ENCODE assay signal across 1 cellular context in the genomic region with DNA sequence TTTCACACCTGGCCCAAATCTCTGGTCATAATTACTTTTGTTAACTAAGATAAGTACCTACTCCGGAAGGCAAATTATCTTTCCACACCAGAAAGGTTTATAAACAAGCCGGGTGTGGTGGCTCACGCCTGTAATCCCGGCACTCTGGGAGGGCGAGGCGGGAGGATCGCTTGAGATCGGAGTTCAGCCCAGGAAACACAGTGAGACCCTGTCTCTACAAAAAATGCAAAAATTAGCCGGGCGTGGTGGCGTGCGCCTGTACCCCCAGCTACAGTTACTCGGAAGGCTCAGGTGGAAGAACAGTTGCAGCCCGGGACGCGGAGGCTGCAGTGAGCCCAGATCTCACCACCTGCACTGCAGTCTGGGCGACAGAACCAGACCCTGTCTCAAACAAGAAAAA.
TF ChIP-seq lines count a peak whose summit lies in the region.

No MANE protein-coding gene starts in this region.

TF ChIP-seq in HepG2, 621 proteins besides CTCF, POLR2A, EP300 and RAD21 (continued from another document and continues in another):
- TF ChIP-seq, protein P1, sequence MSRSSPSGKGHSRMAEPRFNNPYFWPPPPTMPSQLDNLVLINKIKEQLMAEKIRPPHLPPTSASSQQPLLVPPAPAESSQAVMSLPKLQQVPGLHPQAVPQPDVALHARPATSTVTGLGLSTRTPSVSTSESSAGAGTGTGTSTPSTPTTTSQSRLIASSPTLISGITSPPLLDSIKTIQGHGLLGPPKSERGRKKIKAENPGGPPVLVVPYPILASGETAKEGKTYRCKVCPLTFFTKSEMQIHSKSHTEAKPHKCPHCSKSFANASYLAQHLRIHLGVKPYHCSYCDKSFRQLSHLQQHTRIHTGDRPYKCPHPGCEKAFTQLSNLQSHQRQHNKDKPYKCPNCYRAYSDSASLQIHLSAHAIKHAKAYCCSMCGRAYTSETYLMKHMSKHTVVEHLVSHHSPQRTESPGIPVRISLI (CRISPR knock-in tag; IDR thresholded peaks at IDR 0.05; ENCODE audit: borderline replicate concordance): 0 out of 2 replicates have a peak, but pooled peaks have one; percentile 22
- TF ChIP-seq, protein P2, sequence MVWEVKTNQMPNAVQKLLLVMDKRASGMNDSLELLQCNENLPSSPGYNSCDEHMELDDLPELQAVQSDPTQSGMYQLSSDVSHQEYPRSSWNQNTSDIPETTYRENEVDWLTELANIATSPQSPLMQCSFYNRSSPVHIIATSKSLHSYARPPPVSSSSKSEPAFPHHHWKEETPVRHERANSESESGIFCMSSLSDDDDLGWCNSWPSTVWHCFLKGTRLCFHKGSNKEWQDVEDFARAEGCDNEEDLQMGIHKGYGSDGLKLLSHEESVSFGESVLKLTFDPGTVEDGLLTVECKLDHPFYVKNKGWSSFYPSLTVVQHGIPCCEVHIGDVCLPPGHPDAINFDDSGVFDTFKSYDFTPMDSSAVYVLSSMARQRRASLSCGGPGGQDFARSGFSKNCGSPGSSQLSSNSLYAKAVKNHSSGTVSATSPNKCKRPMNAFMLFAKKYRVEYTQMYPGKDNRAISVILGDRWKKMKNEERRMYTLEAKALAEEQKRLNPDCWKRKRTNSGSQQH (CRISPR knock-in tag; IDR thresholded peaks at IDR 0.05; ENCODE audit: low read depth): no peak
- TF ChIP-seq POLR2AphosphoS2 (IDR thresholded peaks at IDR 0.05; ENCODE audit: low read depth, low read length): no peak
- TF ChIP-seq RORA (CRISPR knock-in tag; IDR thresholded peaks at IDR 0.05): no peak
- no peak for TF ChIP-seq PRMT3 (CRISPR knock-in tag; IDR thresholded peaks at IDR 0.05; ENCODE audit: borderline replicate concordance, low read depth)
- TF ChIP-seq PLRG1 (conservative IDR thresholded peaks at IDR 0.05): no peak
- no peak for TF ChIP-seq RFX5 (IDR thresholded peaks at IDR 0.05; ENCODE audit: low read depth, low read length)
- TF ChIP-seq ZNF441 (CRISPR knock-in tag; IDR thresholded peaks at IDR 0.05; ENCODE audit: borderline replicate concordance): peak; percentile 20; the same call in 1 of the 2 replicates
- TF ChIP-seq ZNF839 (CRISPR knock-in tag; IDR thresholded peaks at IDR 0.05; ENCODE audit: borderline replicate concordance): no peak
- TF ChIP-seq, protein P3, sequence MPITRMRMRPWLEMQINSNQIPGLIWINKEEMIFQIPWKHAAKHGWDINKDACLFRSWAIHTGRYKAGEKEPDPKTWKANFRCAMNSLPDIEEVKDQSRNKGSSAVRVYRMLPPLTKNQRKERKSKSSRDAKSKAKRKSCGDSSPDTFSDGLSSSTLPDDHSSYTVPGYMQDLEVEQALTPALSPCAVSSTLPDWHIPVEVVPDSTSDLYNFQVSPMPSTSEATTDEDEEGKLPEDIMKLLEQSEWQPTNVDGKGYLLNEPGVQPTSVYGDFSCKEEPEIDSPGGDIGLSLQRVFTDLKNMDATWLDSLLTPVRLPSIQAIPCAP (CRISPR knock-in tag; IDR thresholded peaks at IDR 0.05; ENCODE audit: low read depth): no peak
- TF ChIP-seq, protein P4, sequence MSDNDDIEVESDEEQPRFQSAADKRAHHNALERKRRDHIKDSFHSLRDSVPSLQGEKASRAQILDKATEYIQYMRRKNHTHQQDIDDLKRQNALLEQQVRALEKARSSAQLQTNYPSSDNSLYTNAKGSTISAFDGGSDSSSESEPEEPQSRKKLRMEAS (IDR thresholded peaks at IDR 0.05): 0 out of 2 replicates have a peak, but pooled peaks have one; percentile 33
- TF ChIP-seq ATM (IDR thresholded peaks at IDR 0.05; ENCODE audit: borderline replicate concordance): no peak
- no peak for TF ChIP-seq CCAR2 (optimal IDR thresholded peaks at IDR 0.05; ENCODE audit: low read depth, low read length)
- TF ChIP-seq, protein P5, sequence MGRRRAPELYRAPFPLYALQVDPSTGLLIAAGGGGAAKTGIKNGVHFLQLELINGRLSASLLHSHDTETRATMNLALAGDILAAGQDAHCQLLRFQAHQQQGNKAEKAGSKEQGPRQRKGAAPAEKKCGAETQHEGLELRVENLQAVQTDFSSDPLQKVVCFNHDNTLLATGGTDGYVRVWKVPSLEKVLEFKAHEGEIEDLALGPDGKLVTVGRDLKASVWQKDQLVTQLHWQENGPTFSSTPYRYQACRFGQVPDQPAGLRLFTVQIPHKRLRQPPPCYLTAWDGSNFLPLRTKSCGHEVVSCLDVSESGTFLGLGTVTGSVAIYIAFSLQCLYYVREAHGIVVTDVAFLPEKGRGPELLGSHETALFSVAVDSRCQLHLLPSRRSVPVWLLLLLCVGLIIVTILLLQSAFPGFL (CRISPR knock-in tag; IDR thresholded peaks at IDR 0.05): no peak
- TF ChIP-seq ZNF274 (CRISPR knock-in tag; IDR thresholded peaks at IDR 0.05): no peak
- TF ChIP-seq, protein P6, sequence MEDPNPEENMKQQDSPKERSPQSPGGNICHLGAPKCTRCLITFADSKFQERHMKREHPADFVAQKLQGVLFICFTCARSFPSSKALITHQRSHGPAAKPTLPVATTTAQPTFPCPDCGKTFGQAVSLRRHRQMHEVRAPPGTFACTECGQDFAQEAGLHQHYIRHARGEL (CRISPR knock-in tag; IDR thresholded peaks at IDR 0.05): no peak
- TF ChIP-seq REPIN1 (CRISPR knock-in tag; IDR thresholded peaks at IDR 0.05; ENCODE audit: borderline replicate concordance, low read depth): peak; percentile 50; the same call in 1 of the 2 replicates
- TF ChIP-seq ZNF234 (CRISPR knock-in tag; conservative IDR thresholded peaks at IDR 0.05): no peak
- TF ChIP-seq, protein P7, sequence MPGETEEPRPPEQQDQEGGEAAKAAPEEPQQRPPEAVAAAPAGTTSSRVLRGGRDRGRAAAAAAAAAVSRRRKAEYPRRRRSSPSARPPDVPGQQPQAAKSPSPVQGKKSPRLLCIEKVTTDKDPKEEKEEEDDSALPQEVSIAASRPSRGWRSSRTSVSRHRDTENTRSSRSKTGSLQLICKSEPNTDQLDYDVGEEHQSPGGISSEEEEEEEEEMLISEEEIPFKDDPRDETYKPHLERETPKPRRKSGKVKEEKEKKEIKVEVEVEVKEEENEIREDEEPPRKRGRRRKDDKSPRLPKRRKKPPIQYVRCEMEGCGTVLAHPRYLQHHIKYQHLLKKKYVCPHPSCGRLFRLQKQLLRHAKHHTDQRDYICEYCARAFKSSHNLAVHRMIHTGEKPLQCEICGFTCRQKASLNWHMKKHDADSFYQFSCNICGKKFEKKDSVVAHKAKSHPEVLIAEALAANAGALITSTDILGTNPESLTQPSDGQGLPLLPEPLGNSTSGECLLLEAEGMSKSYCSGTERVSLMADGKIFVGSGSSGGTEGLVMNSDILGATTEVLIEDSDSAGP (CRISPR knock-in tag; IDR thresholded peaks at IDR 0.05; ENCODE audit: borderline replicate concordance): peak; percentile 48; the same call in 1 of the 2 replicates
- TF ChIP-seq ZNF496 (CRISPR knock-in tag; IDR thresholded peaks at IDR 0.05; ENCODE audit: insufficient replicate concordance): no peak
- TF ChIP-seq ZMYM3 (CRISPR knock-in tag; IDR thresholded peaks at IDR 0.05): peak; percentile 41; the same call in 1 of the 2 replicates
- no peak for TF ChIP-seq ZNF850 (CRISPR knock-in tag; conservative IDR thresholded peaks at IDR 0.05)
- peak; percentile 50; the same call in 1 of the 2 replicates for TF ChIP-seq MYC (CRISPR knock-in tag; IDR thresholded peaks at IDR 0.05; ENCODE audit: borderline replicate concordance)
- no peak for TF ChIP-seq PAX8 (CRISPR knock-in tag; IDR thresholded peaks at IDR 0.05; ENCODE audit: borderline replicate concordance)
- TF ChIP-seq EHMT2 (IDR thresholded peaks at IDR 0.05; ENCODE audit: borderline replicate concordance, low read depth, low read length): no peak
- peak; percentile 30; the same call in 1 of the 2 replicates for TF ChIP-seq GABPB1 (CRISPR knock-in tag; IDR thresholded peaks at IDR 0.05)
- no peak for TF ChIP-seq HCFC1 (IDR thresholded peaks at IDR 0.05; ENCODE audit: low read depth, low read length)
- TF ChIP-seq CENPT (CRISPR knock-in tag; IDR thresholded peaks at IDR 0.05; ENCODE audit: low read depth): no peak
- TF ChIP-seq KLF11 (CRISPR knock-in tag; IDR thresholded peaks at IDR 0.05): no peak
- TF ChIP-seq HIVEP1 (CRISPR knock-in tag; IDR thresholded peaks at IDR 0.05): no peak
- TF ChIP-seq, protein P8, sequence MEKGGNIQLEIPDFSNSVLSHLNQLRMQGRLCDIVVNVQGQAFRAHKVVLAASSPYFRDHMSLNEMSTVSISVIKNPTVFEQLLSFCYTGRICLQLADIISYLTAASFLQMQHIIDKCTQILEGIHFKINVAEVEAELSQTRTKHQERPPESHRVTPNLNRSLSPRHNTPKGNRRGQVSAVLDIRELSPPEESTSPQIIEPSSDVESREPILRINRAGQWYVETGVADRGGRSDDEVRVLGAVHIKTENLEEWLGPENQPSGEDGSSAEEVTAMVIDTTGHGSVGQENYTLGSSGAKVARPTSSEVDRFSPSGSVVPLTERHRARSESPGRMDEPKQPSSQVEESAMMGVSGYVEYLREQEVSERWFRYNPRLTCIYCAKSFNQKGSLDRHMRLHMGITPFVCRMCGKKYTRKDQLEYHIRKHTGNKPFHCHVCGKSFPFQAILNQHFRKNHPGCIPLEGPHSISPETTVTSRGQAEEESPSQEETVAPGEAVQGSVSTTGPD (CRISPR knock-in tag; IDR thresholded peaks at IDR 0.05): no peak
- TF ChIP-seq KAT7 (CRISPR knock-in tag; IDR thresholded peaks at IDR 0.05; ENCODE audit: borderline replicate concordance): peak; percentile 87
- TF ChIP-seq, protein P9, sequence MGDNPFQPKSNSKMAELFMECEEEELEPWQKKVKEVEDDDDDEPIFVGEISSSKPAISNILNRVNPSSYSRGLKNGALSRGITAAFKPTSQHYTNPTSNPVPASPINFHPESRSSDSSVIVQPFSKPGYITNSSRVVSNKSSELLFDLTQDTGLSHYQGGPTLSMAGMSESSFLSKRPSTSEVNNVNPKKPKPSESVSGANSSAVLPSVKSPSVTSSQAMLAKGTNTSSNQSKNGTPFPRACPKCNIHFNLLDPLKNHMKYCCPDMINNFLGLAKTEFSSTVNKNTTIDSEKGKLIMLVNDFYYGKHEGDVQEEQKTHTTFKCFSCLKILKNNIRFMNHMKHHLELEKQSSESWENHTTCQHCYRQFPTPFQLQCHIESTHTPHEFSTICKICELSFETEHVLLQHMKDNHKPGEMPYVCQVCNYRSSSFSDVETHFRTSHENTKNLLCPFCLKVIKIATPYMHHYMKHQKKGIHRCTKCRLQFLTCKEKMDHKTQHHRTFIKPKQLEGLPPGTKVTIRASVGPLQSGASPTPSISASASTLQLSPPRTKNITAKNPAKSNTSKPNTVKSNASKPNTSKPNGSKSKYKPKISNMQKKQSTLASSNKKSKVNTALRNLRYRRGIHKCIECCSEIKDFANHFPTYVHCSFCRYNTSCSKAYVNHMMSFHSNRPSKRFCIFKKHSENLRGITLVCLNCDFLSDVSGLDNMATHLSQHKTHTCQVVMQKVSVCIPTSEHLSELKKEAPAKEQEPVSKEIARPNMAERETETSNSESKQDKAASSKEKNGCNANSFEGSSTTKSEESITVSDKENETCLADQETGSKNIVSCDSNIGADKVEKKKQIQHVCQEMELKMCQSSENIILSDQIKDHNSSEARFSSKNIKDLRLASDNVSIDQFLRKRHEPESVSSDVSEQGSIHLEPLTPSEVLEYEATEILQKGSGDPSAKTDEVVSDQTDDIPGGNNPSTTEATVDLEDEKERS (CRISPR knock-in tag; IDR thresholded peaks at IDR 0.05): no peak
- 0 out of 2 replicates have a peak, but pooled peaks have one; percentile 22 for TF ChIP-seq GZF1 (CRISPR knock-in tag; IDR thresholded peaks at IDR 0.05)
- 0 out of 2 replicates have a peak, but pooled peaks have one; percentile 26 for TF ChIP-seq MTA1 (CRISPR knock-in tag; IDR thresholded peaks at IDR 0.05; ENCODE audit: borderline replicate concordance)
- TF ChIP-seq ZNF337 (CRISPR knock-in tag; IDR thresholded peaks at IDR 0.05; ENCODE audit: borderline replicate concordance, low read depth): 0 out of 2 replicates have a peak, but pooled peaks have one; percentile 32
- TF ChIP-seq, protein P10, sequence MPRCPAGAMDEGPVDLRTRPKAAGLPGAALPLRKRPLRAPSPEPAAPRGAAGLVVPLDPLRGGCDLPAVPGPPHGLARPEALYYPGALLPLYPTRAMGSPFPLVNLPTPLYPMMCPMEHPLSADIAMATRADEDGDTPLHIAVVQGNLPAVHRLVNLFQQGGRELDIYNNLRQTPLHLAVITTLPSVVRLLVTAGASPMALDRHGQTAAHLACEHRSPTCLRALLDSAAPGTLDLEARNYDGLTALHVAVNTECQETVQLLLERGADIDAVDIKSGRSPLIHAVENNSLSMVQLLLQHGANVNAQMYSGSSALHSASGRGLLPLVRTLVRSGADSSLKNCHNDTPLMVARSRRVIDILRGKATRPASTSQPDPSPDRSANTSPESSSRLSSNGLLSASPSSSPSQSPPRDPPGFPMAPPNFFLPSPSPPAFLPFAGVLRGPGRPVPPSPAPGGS (CRISPR knock-in tag; IDR thresholded peaks at IDR 0.05): no peak
- no peak for TF ChIP-seq ZNF530 (CRISPR knock-in tag; IDR thresholded peaks at IDR 0.05; ENCODE audit: low read depth)
- no peak for TF ChIP-seq ZNF343 (CRISPR knock-in tag; IDR thresholded peaks at IDR 0.05)
- TF ChIP-seq, protein P11, sequence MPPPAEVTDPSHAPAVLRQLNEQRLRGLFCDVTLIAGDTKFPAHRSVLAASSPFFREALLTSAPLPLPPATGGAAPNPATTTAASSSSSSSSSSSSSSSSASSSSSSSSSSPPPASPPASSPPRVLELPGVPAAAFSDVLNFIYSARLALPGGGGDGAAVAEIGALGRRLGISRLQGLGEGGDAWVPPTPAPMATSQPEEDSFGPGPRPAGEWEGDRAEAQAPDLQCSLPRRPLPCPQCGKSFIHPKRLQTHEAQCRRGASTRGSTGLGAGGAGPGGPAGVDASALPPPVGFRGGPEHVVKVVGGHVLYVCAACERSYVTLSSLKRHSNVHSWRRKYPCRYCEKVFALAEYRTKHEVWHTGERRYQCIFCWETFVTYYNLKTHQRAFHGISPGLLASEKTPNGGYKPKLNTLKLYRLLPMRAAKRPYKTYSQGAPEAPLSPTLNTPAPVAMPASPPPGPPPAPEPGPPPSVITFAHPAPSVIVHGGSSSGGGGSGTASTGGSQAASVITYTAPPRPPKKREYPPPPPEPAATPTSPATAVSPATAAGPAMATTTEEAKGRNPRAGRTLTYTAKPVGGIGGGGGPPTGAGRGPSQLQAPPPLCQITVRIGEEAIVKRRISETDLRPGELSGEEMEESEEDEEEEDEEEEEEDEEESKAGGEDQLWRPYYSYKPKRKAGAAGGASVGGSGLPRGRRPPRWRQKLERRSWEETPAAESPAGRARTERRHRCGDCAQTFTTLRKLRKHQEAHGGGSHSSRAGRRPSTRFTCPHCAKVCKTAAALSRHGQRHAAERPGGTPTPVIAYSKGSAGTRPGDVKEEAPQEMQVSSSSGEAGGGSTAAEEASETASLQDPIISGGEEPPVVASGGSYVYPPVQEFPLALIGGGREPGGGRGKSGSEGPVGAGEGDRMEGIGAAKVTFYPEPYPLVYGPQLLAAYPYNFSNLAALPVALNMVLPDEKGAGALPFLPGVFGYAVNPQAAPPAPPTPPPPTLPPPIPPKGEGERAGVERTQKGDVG (CRISPR knock-in tag; IDR thresholded peaks at IDR 0.05; ENCODE audit: borderline replicate concordance): no peak
- TF ChIP-seq, protein P12, sequence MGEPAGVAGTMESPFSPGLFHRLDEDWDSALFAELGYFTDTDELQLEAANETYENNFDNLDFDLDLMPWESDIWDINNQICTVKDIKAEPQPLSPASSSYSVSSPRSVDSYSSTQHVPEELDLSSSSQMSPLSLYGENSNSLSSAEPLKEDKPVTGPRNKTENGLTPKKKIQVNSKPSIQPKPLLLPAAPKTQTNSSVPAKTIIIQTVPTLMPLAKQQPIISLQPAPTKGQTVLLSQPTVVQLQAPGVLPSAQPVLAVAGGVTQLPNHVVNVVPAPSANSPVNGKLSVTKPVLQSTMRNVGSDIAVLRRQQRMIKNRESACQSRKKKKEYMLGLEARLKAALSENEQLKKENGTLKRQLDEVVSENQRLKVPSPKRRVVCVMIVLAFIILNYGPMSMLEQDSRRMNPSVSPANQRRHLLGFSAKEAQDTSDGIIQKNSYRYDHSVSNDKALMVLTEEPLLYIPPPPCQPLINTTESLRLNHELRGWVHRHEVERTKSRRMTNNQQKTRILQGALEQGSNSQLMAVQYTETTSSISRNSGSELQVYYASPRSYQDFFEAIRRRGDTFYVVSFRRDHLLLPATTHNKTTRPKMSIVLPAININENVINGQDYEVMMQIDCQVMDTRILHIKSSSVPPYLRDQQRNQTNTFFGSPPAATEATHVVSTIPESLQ (CRISPR knock-in tag; conservative IDR thresholded peaks at IDR 0.05): no peak
- TF ChIP-seq RAD51 (IDR thresholded peaks at IDR 0.05; ENCODE audit: borderline replicate concordance): no peak
